ENCODE assay signal across 17 cellular contexts in the genomic region with DNA sequence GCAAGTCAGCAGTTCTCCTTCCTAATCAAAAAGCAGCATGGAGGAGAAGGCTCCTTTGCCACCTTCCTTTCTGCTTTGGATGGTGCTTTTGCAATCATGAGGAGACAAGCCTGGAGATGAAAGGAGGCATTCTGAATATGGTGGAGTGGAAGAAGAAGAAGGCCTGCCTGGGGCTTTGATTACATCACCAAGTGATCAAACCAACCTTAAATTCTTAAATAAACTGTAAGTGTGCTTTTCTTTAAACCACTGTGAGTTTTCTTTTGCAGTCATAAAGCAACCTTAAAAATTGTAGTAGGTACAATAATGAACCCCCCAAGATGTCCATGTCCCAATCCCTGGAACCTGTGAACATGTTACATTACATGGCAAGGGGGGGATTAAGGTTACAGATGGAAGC. TPM values are rescaled to one million over a fixed set of nuclear protein-coding genes. Genes with fewer than 3 reads are reported as not detected.
DNase-seq lines count a peak whose midpoint lies in the region; ATAC-seq lines count a peak whose summit lies in the region.
"Had no signal": no experiment of that assay in that cellular context is flagged by ENCODE, and none has a peak within 500 bp of the region (broad histone marks: within the 10 kb centered on the region; RNA-seq: fewer than 3 reads in every experiment).

No MANE protein-coding gene starts in this region.

- peaks cover 62% of the 10 kb centered on the region for H3K4me1 Mint-ChIP-seq in activated T-cell treated with anti-CD3 and anti-CD28 coated beads, Interleukin-2, amount 50 U/mL, for 24 hours (ENCODE audit: low read depth)
- peaks cover 19% of the 10 kb centered on the region for H3K4me1 Mint-ChIP-seq in T-helper 17 cell
- H3K4me1 Mint-ChIP-seq in central memory CD8-positive, alpha-beta T cell: peaks cover 28% of the 10 kb centered on the region
- H3K4me1 Mint-ChIP-seq in stimulated activated effector memory CD8-positive, alpha-beta T cell treated with anti-CD3 and anti-CD28 coated beads, Interleukin-12 subunit alpha, Interleukin-12 subunit beta, amount 100 ng/mL, for 72 hours: peaks cover 36% of the 10 kb centered on the region

- no peak for ATAC-seq in T-helper 17 cell
- ATAC-seq in central memory CD8-positive, alpha-beta T cell (replicated peaks; ENCODE audit: extremely low read depth, poor library complexity, severe bottlenecking): no peak
- no peak for ATAC-seq in stimulated activated effector memory CD8-positive, alpha-beta T cell treated with anti-CD3 and anti-CD28 coated beads, Interleukin-12 subunit alpha, Interleukin-12 subunit beta, amount 100 ng/mL, for 72 hours
- ATAC-seq: foreskin keratinocyte, lower lobe of right lung had no signal

- peaks cover 27% of the 10 kb centered on the region for H3K36me3 Mint-ChIP-seq in activated T-cell treated with anti-CD3 and anti-CD28 coated beads, Interleukin-2, amount 50 U/mL, for 24 hours (ENCODE audit: low read depth)
- no peaks in the 10 kb centered on the region for H3K36me3 Mint-ChIP-seq in T-helper 17 cell (ENCODE audit: low read depth)
- peaks cover 13% of the 10 kb centered on the region for H3K36me3 Mint-ChIP-seq in central memory CD8-positive, alpha-beta T cell (ENCODE audit: insufficient read depth)
- peaks cover 38% of the 10 kb centered on the region for H3K36me3 Mint-ChIP-seq in stimulated activated effector memory CD8-positive, alpha-beta T cell treated with anti-CD3 and anti-CD28 coated beads, Interleukin-12 subunit alpha, Interleukin-12 subunit beta, amount 100 ng/mL, for 72 hours

- no peak for DNase-seq in activated T-cell treated with anti-CD3 and anti-CD28 coated beads, Interleukin-2, amount 50 U/mL, for 24 hours
- no peak for DNase-seq in activated T-cell treated with anti-CD3 and anti-CD28 coated beads, Interleukin-2, amount 50 U/mL, for 1 hour
- no peak for DNase-seq in T-helper 17 cell
- DNase-seq in central memory CD8-positive, alpha-beta T cell (ENCODE audit: low spot score in 2 of 2): no peak
- DNase-seq in stimulated activated effector memory CD8-positive, alpha-beta T cell treated with anti-CD3 and anti-CD28 coated beads, Interleukin-12 subunit alpha, Interleukin-12 subunit beta, amount 100 ng/mL, for 72 hours (ENCODE audit: low spot score in 2 of 2): no peak
- DNase-seq in NCI-H524 (lab: John Stamatoyannopoulos, UW): no peak
- DNase-seq in DMS114 treated with DMSO at 0.1 percent for 48 hours (lab: John Stamatoyannopoulos, UW; ENCODE audit: unreplicated experiment): no peak
- DNase-seq in NCI-H2081 treated with DMSO at 0.1 percent for 48 hours (lab: John Stamatoyannopoulos, UW): no peak
- DNase-seq: DMS153; foreskin keratinocyte; GDM1; lower lobe of right lung; NCI-H1694; NCI-H774; stimulated activated CD4-positive, alpha-beta T cell treated with anti-CD3 and anti-CD28 coated beads, Interleukin-12 subunit alpha, Interleukin-12 subunit beta, amount 100 ng/mL, for 4 hours had no signal

- H3K4me3 Mint-ChIP-seq in activated T-cell treated with anti-CD3 and anti-CD28 coated beads, Interleukin-2, amount 50 U/mL, for 24 hours: no peak overlapping the region
- H3K4me3 Mint-ChIP-seq in T-helper 17 cell: no peak overlapping the region
- H3K4me3 Mint-ChIP-seq in central memory CD8-positive, alpha-beta T cell: no peak overlapping the region
- no peak overlapping the region for H3K4me3 Mint-ChIP-seq in stimulated activated effector memory CD8-positive, alpha-beta T cell treated with anti-CD3 and anti-CD28 coated beads, Interleukin-12 subunit alpha, Interleukin-12 subunit beta, amount 100 ng/mL, for 72 hours

- peaks cover 16% of the 10 kb centered on the region for H3K9me3 Mint-ChIP-seq in activated T-cell treated with anti-CD3 and anti-CD28 coated beads, Interleukin-2, amount 50 U/mL, for 24 hours
- no peaks in the 10 kb centered on the region for H3K9me3 Mint-ChIP-seq in central memory CD8-positive, alpha-beta T cell
- H3K9me3 Mint-ChIP-seq in stimulated activated effector memory CD8-positive, alpha-beta T cell treated with anti-CD3 and anti-CD28 coated beads, Interleukin-12 subunit alpha, Interleukin-12 subunit beta, amount 100 ng/mL, for 72 hours: peaks cover 3% of the 10 kb centered on the region

- H3K27ac Mint-ChIP-seq in activated T-cell treated with anti-CD3 and anti-CD28 coated beads, Interleukin-2, amount 50 U/mL, for 24 hours: peak overlapping the region; percentile 99
- H3K27ac Mint-ChIP-seq in T-helper 17 cell: peak overlapping the region; percentile 95
- H3K27ac Mint-ChIP-seq in central memory CD8-positive, alpha-beta T cell (ENCODE audit: low read depth): peak overlapping the region; percentile 92
- peak overlapping the region; percentile 55 for H3K27ac Mint-ChIP-seq in stimulated activated effector memory CD8-positive, alpha-beta T cell treated with anti-CD3 and anti-CD28 coated beads, Interleukin-12 subunit alpha, Interleukin-12 subunit beta, amount 100 ng/mL, for 72 hours

- H3K9me3 ChIP-seq in T-helper 17 cell (ENCODE audit: control insufficient read depth, low read length, poor library complexity, severe bottlenecking): no peaks in the 10 kb centered on the region
- H3K9me3 ChIP-seq: lower lobe of right lung had no signal

- no peaks in the 10 kb centered on the region for H3K27me3 Mint-ChIP-seq in activated T-cell treated with anti-CD3 and anti-CD28 coated beads, Interleukin-2, amount 50 U/mL, for 24 hours
- no peaks in the 10 kb centered on the region for H3K27me3 Mint-ChIP-seq in T-helper 17 cell
- H3K27me3 Mint-ChIP-seq in central memory CD8-positive, alpha-beta T cell: no peaks in the 10 kb centered on the region

RNA-seq across cellular contexts. Expression of gene IL21R, which starts 31.7 kb away (rescaled TPM):
- total RNA-seq in T-helper 17 cell: 10 to 100 TPM; 17.6 to 26.4 TPM
- total RNA-seq: cardiac muscle cell, epithelial cell of proximal tubule had no signal

RNA-seq across cellular contexts. Expression of gene IL4R, which starts 56.5 kb away (rescaled TPM):
- total RNA-seq in T-helper 17 cell: 100 to 1,000 TPM; 156 to 173 TPM
